Comparison of ENCODE assay signal across 1 cellular context in the genomic region with DNA sequence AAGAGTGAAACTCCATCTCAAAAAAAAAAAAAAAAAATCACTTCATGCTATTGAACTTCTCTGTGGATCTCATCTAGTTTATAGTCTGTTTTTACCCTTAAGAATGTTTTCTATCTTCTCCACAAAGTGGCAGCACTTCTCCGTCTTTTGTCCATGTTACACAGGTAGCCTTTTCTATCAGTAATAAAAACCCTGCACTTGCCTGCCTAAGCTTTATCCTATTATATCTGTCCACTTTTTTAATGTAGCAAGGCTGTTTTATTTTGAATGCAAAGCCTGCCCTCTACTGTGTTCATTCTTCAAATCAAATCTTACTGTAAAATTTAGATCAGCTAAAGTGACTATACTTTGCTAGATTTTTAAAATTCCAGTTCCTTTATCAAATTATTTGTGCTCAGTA.
TF ChIP-seq lines count a peak whose summit lies in the region.

No MANE protein-coding gene starts in this region.

TF ChIP-seq in SK-N-SH, 30 proteins besides CTCF, POLR2A, EP300 and RAD21 (continued from another document):
- TF ChIP-seq, protein P1, sequence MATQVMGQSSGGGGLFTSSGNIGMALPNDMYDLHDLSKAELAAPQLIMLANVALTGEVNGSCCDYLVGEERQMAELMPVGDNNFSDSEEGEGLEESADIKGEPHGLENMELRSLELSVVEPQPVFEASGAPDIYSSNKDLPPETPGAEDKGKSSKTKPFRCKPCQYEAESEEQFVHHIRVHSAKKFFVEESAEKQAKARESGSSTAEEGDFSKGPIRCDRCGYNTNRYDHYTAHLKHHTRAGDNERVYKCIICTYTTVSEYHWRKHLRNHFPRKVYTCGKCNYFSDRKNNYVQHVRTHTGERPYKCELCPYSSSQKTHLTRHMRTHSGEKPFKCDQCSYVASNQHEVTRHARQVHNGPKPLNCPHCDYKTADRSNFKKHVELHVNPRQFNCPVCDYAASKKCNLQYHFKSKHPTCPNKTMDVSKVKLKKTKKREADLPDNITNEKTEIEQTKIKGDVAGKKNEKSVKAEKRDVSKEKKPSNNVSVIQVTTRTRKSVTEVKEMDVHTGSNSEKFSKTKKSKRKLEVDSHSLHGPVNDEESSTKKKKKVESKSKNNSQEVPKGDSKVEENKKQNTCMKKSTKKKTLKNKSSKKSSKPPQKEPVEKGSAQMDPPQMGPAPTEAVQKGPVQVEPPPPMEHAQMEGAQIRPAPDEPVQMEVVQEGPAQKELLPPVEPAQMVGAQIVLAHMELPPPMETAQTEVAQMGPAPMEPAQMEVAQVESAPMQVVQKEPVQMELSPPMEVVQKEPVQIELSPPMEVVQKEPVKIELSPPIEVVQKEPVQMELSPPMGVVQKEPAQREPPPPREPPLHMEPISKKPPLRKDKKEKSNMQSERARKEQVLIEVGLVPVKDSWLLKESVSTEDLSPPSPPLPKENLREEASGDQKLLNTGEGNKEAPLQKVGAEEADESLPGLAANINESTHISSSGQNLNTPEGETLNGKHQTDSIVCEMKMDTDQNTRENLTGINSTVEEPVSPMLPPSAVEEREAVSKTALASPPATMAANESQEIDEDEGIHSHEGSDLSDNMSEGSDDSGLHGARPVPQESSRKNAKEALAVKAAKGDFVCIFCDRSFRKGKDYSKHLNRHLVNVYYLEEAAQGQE (IDR thresholded peaks at IDR 0.05; ENCODE audit: low read depth, low read length), result no peak
- TF ChIP-seq RFX5 (IDR thresholded peaks at IDR 0.05; ENCODE audit: low read length) (no peak), JUND (IDR thresholded peaks at IDR 0.05) (no peak), RCOR1 (IDR thresholded peaks at IDR 0.05; ENCODE audit: low read length) (no peak), CHD2 (IDR thresholded peaks at IDR 0.05; ENCODE audit: low read length, partially characterized antibody) (no peak), TAF1 (IDR thresholded peaks at IDR 0.05; ENCODE audit: borderline replicate concordance, low read depth, low read length) (no peak)
- TF ChIP-seq, protein P2, sequence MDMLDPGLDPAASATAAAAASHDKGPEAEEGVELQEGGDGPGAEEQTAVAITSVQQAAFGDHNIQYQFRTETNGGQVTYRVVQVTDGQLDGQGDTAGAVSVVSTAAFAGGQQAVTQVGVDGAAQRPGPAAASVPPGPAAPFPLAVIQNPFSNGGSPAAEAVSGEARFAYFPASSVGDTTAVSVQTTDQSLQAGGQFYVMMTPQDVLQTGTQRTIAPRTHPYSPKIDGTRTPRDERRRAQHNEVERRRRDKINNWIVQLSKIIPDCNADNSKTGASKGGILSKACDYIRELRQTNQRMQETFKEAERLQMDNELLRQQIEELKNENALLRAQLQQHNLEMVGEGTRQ (IDR thresholded peaks at IDR 0.05; ENCODE audit: borderline replicate concordance, low read depth, low read length), result no peak
TF ChIP-seq in SK-N-SH: peak in this region for 0.
